Comparison of ENCODE assay signal across 8 cellular contexts in genomic region chr5:14809369-14810144, GRCh38.
DNase-seq lines count a peak whose midpoint lies in the region; ATAC-seq lines count a peak whose summit lies in the region.

No MANE protein-coding gene starts in this region.

- peak; percentile 99 for ATAC-seq in GM18873 (IDR thresholded peaks at IDR 0.05; ENCODE audit: low FRiP score, unreplicated experiment)
- ATAC-seq in HG03135 (IDR thresholded peaks at IDR 0.05; ENCODE audit: unreplicated experiment): peak; percentile 99
- ATAC-seq in activated naive CD4-positive, alpha-beta T cell treated with anti-CD3 and anti-CD28 coated beads, Interleukin-2, amount 50 U/mL, for 72 hours: peak; percentile 96 to 97

- H3K36me3 Mint-ChIP-seq in activated naive CD4-positive, alpha-beta T cell treated with anti-CD3 and anti-CD28 coated beads, Interleukin-2, amount 50 U/mL, for 72 hours: peaks cover 0 to 38% of the 10 kb centered on the region in 2 donors

- H3K9me3 Mint-ChIP-seq in activated naive CD4-positive, alpha-beta T cell treated with anti-CD3 and anti-CD28 coated beads, Interleukin-2, amount 50 U/mL, for 72 hours: peaks cover 0 to 4% of the 10 kb centered on the region in 2 donors

- DNase-seq in SKM-1 (lab: John Stamatoyannopoulos, UW; ENCODE audit: unreplicated experiment): peak; percentile 59
- DNase-seq in activated naive CD4-positive, alpha-beta T cell treated with anti-CD3 and anti-CD28 coated beads, Interleukin-2, amount 50 U/mL, for 72 hours (ENCODE audit: low spot score in 2 of 2): peak; percentile 75 to 86
- peak; percentile 49 to 60 for DNase-seq in hippocampal formation (lab: John Stamatoyannopoulos, UW)
- DNase-seq in stimulated activated CD4-positive, alpha-beta T cell treated with anti-CD3 and anti-CD28 coated beads, Interleukin-15, amount 100 ng/mL, for 48 hours (ENCODE audit: low read depth in 2 of 2): peak; percentile 69 to 75
- DNase-seq in HuH-7.5 (ENCODE audit: low spot score): no peak
- no peak for DNase-seq in NCI-H748 treated with DMSO at 0.1 percent for 48 hours (lab: John Stamatoyannopoulos, UW)

- peak overlapping the region; percentile 76 to 95 for H3K27ac Mint-ChIP-seq in activated naive CD4-positive, alpha-beta T cell treated with anti-CD3 and anti-CD28 coated beads, Interleukin-2, amount 50 U/mL, for 72 hours

Comparison
In these comparisons a context has a peak if more than half of its experiments do, and no peak if none do; other contexts are left out.
1. DNase-seq: peak in SKM-1 (single experiment), activated naive CD4-positive, alpha-beta T cell treated with anti-CD3 and anti-CD28 coated beads, Interleukin-2, amount 50 U/mL, for 72 hours (2 of 2), hippocampal formation (2 of 2) and stimulated activated CD4-positive, alpha-beta T cell treated with anti-CD3 and anti-CD28 coated beads, Interleukin-15, amount 100 ng/mL, for 48 hours (2 of 2); none in HuH-7.5 (single experiment) and NCI-H748 treated with DMSO at 0.1 percent for 48 hours (single experiment).
2. Peak in every context shown above with its lines, with median percentiles within 50 percentile points of each other: ATAC-seq.